8 cellular contexts compared by ENCODE assay signal in the genomic region with DNA sequence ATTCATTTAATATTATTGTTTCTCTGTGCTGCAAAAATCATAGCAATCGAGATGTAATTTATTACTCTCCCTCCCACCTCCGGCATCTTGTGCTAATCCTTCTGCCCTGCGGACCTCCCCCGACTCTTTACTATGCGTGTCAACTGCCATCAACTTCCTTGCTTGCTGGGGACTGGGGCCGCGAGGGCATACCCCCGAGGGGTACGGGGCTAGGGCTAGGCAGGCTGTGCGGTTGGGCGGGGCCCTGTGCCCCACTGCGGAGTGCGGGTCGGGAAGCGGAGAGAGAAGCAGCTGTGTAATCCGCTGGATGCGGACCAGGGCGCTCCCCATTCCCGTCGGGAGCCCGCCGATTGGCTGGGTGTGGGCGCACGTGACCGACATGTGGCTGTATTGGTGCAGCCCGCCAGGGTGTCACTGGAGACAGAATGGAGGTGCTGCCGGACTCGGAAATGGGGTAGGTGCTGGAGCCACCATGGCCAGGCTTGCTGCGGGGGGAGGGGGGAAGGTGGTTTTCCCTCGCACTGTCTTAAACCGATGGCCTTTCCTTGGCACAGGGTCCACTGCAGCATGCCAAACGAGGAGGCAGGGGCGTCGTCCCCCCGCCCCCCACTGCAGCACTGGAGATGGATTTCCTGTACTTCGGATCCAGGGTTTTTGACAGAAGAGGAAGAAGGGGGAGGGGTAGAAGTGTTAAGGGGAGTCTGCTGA. TPM values are rescaled to one million over a fixed set of nuclear protein-coding genes. Genes with fewer than 3 reads are reported as not detected.
DNase-seq lines count a peak whose midpoint lies in the region; ATAC-seq and TF ChIP-seq lines count a peak whose summit lies in the region.

A gene (plus strand): TSS at position 414 of the 708 bp plus-strand sequence. CDS start 17,006 bp downstream, outside the sequence.

- intact Hi-C loops in uterus (cut with DNase I; ENCODE audit: low total_unique reads): no loop called here

- H3K27ac ChIP-seq in hepatocyte: no peak within 1 kb of the TSS
- peak within 1 kb of the TSS; percentile 70 for H3K27ac ChIP-seq in rectal smooth muscle tissue (ENCODE audit: low read depth, low read length)
- peak within 1 kb of the TSS; percentile 64 to 67 for H3K27ac ChIP-seq in uterus

- TF ChIP-seq CTCF in GM13977 (IDR thresholded peaks at IDR 0.05; ENCODE audit: extremely low read depth, insufficient read depth, missing control alignments) (no peak), astrocyte of the cerebellum (IDR thresholded peaks at IDR 0.05; ENCODE audit: low read depth, low read length, missing control alignments) (no peak), hepatocyte (IDR thresholded peaks at IDR 0.05; ENCODE audit: poor library complexity) (no peak), uterus (IDR thresholded peaks at IDR 0.05) (peak in 1 of 4 experiments; percentile 42)

- peak within 1 kb of the TSS; percentile 74 for H3K4me2 ChIP-seq in hepatocyte

- H3K36me3 ChIP-seq in hepatocyte (replicated peaks; ENCODE audit: insufficient read depth, low read depth) (no peaks in the 10 kb centered on the region), rectal smooth muscle tissue (ENCODE audit: control insufficient read depth, insufficient read depth, low read length) (no peaks in the 10 kb centered on the region), uterus (no peaks in the 10 kb centered on the region)

- H3K9me3 ChIP-seq in hepatocyte (ENCODE audit: low read depth) (no peaks in the 10 kb centered on the region), uterus (no peaks in the 10 kb centered on the region)

- no peaks in the 10 kb centered on the region for H3K27me3 ChIP-seq in hepatocyte
- no peaks in the 10 kb centered on the region for H3K27me3 ChIP-seq in rectal smooth muscle tissue (ENCODE audit: control insufficient read depth, insufficient read depth, low read length)
- H3K27me3 ChIP-seq in uterus: no peaks in the 10 kb centered on the region

- peak within 1 kb of the TSS; percentile 47 for H3K9ac ChIP-seq in rectal smooth muscle tissue (ENCODE audit: low read length)

- H3K4me3 ChIP-seq in astrocyte of the cerebellum (ENCODE audit: low read depth, low read length): peak within 1 kb of the TSS; percentile 72
- peak within 1 kb of the TSS; percentile 48 for H3K4me3 ChIP-seq in hepatocyte
- peak within 1 kb of the TSS; percentile 88 for H3K4me3 ChIP-seq in rectal smooth muscle tissue (ENCODE audit: low read length)
- peak within 1 kb of the TSS; percentile 47 to 74 for H3K4me3 ChIP-seq in uterus

- H3K79me2 ChIP-seq in hepatocyte: peaks cover 89% of the 10 kb centered on the region

- peak within 1 kb of the TSS; percentile 76 for H2AFZ ChIP-seq in hepatocyte

- in situ Hi-C loops in GM13977 (cut with MboI; ENCODE audit: low pct_unique_long_range_greater_than_20kb, low sequenced_read_pairs, unreplicated experiment): no loop called here
- in situ Hi-C loops in astrocyte of the cerebellum (cut with HindIII; ENCODE audit: low sequenced_read_pairs): loop anchor here (25.0 kb wide), 1 partner anchor 175 kb away; no protein-coding TSS in a partner anchor

- H3K4me1 ChIP-seq in hepatocyte (ENCODE audit: insufficient read depth) (no peaks in the 10 kb centered on the region), rectal smooth muscle tissue (ENCODE audit: control insufficient read depth, insufficient read depth, low read length) (peaks cover 4% of the 10 kb centered on the region), uterus (peaks cover 5 to 6% of the 10 kb centered on the region in 2 donors)

- DNase-seq in GM13977 (ENCODE audit: low spot score): peak; percentile 82
- DNase-seq in NCI-H2029 (lab: John Stamatoyannopoulos, UW): peak; percentile 69
- DNase-seq in T-helper 22 cell (ENCODE audit: low read depth): peak; percentile 73
- peak; percentile 75 for DNase-seq in astrocyte of the cerebellum (ENCODE audit: low read depth)
- DNase-seq in hepatocyte (ENCODE audit: low spot score): peak; percentile 89
- peak; percentile 90 for DNase-seq in uterus

- H3K9me2 ChIP-seq in hepatocyte (replicated peaks; ENCODE audit: insufficient read depth): no peaks in the 10 kb centered on the region

- H4K20me1 ChIP-seq in hepatocyte (ENCODE audit: insufficient read depth, poor library complexity, severe bottlenecking): peaks cover 26% of the 10 kb centered on the region

- ATAC-seq in HG02840 (IDR thresholded peaks at IDR 0.05; ENCODE audit: low FRiP score, unreplicated experiment): peak; percentile 99

- 2% methylated on average over 31 of the region's 36 CpGs for WGBS in hepatocyte (ENCODE audit: low lambda C conversion rate, missing lambda C conversion rate)

- peak in 1 of 2 donors; percentile 29 for TF ChIP-seq POLR2A in uterus (IDR thresholded peaks at IDR 0.05)

RNA-seq across cellular contexts. Expression of the gene that starts here (rescaled TPM):
- 48.8 and 57.0 TPM in 2 replicates for total RNA-seq in hepatocyte
- 9.1 and 9.3 TPM in 2 replicates for polyA plus RNA-seq in hepatocyte
- total RNA-seq in uterus: 100 to 1,000 TPM in 2 of 4 donors, 10 to 100 TPM in 2; 45.4 to 132 (median 91.7) TPM
